In the genomic region with DNA sequence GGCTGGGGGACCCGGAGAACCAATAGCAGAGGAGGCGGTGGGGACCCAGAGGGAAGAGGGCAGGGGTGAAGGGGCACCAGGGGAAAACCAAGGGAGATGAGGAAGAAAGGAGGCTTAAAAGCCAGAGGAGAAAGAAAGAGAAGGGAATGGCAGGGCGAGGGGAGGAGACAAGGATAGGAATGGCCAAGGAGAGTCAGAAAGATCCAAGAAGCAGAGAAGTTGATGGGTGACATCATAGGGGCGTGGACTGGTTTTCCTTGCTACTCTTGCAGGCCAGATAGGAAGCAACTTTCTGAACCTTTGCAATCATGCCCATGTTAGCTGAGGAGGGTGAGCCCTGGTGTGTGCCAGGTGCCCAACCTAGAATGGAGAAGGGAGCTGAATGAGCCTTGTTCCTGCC, we compare ENCODE assay signal across 15 cellular contexts. TPM values are rescaled to one million over a fixed set of nuclear protein-coding genes. Genes with fewer than 3 reads are reported as not detected.
DNase-seq lines count a peak whose midpoint lies in the region; ATAC-seq, FAIRE-seq and TF ChIP-seq lines count a peak whose summit lies in the region.
"Had no signal": no experiment of that assay in that cellular context is flagged by ENCODE, and none has a peak within 500 bp of the region (broad histone marks: within the 10 kb centered on the region; RNA-seq: fewer than 3 reads in every experiment).

No MANE protein-coding gene starts in this region.

- H3K4me1 Mint-ChIP-seq in CD4-positive, alpha-beta memory T cell, result peaks cover under 1 to 6% (median 3%) of the 10 kb centered on the region in 4 donors

- H4K20me1 ChIP-seq in HCT116 (ENCODE audit: insufficient read depth), result no peaks in the 10 kb centered on the region
- no peaks in the 10 kb centered on the region for H4K20me1 ChIP-seq in keratinocyte (ENCODE audit: control insufficient read depth, extremely low read depth, insufficient read depth, low read length)

- no peak overlapping the region for H3K4me3 Mint-ChIP-seq in CD4-positive, alpha-beta memory T cell

- no peak overlapping the region for H3K4me2 ChIP-seq in HCT116 (ENCODE audit: low read length)
- H3K4me2 ChIP-seq in keratinocyte (ENCODE audit: control insufficient read depth, extremely low read depth, insufficient read depth, low read depth, low read length), result no peak overlapping the region

- H3K9me1 ChIP-seq in keratinocyte (ENCODE audit: control insufficient read depth, extremely low read depth, insufficient read depth, low read length), result no peaks in the 10 kb centered on the region

- RAD21 ChIA-PET in HCT116 (lab: Charles Lee; ENCODE audit: low non-redundant PET in 1 of 2, low total read pairs in 2 of 2, uncharacterized antibody in 2 of 2, unreplicated experiment in 2 of 2), result no interaction called here

- peak; percentile 55 for ATAC-seq in HCT116
- ATAC-seq: GM12878 had no signal

- peaks cover 11 to 23% of the 10 kb centered on the region in 2 donors for H3K27me3 Mint-ChIP-seq in CD4-positive, alpha-beta memory T cell

- no peak for TF ChIP-seq RAD21 in HCT116 (IDR thresholded peaks at IDR 0.05; ENCODE audit: low read depth)

- no peaks in the 10 kb centered on the region for H3K9me3 Mint-ChIP-seq in CD4-positive, alpha-beta memory T cell

- no peaks in the 10 kb centered on the region for H3K9me2 ChIP-seq in HCT116 (ENCODE audit: insufficient read depth)

- intact Hi-C loops in HCT116 (cut with micrococcal nuclease), result no loop called here
- intact Hi-C loops in CD4-positive, alpha-beta memory T cell (cut with micrococcal nuclease), result no loop called here
- intact Hi-C loops in head of caudate nucleus (cut with DNase I), result loop anchor here (5.0 to 10.0 kb wide), 2 partner anchors 61 to 298 kb away; no protein-coding TSS in a partner anchor

- H3K4me1 ChIP-seq in HCT116 (ENCODE audit: control insufficient read depth in 1 of 2, insufficient read depth in 2 of 2, low read length in 2 of 2), result peaks cover 0 to 5% of the 10 kb centered on the region in 2 experiments; a peak in 1 of 4 replicates
- peaks cover 8% of the 10 kb centered on the region for H3K4me1 ChIP-seq in keratinocyte (ENCODE audit: control insufficient read depth, extremely low read depth, insufficient read depth, low read length)
- peaks cover 11% of the 10 kb centered on the region for H3K4me1 ChIP-seq in CD4-positive, alpha-beta memory T cell (ENCODE audit: insufficient read depth, low read length)

- H3K4me3 ChIP-seq in HCT116 (replicated peaks in 1 of 2; ENCODE audit: low read depth in 1 of 2, low read length in 2 of 2), result no peak overlapping the region
- H3K4me3 ChIP-seq in keratinocyte (ENCODE audit: control insufficient read depth in 2 of 3, extremely low read depth in 1 of 3, insufficient read depth in 2 of 3, low read depth in 1 of 3, low read length in 3 of 3), result no peak overlapping the region
- no peak overlapping the region for H3K4me3 ChIP-seq in CD4-positive, alpha-beta memory T cell (ENCODE audit: low read length in 2 of 2)
- H3K4me3 ChIP-seq: adrenal gland, GM12878, right atrium auricular region had no signal

- no peak overlapping the region for H3K27ac ChIP-seq in HCT116 (ENCODE audit: low read depth, low read length)
- H3K27ac ChIP-seq in keratinocyte (ENCODE audit: control insufficient read depth, insufficient read depth, low read length), result no peak overlapping the region
- H3K27ac ChIP-seq in CD4-positive, alpha-beta memory T cell (ENCODE audit: low read depth, low read length), result no peak overlapping the region
- H3K27ac ChIP-seq: right atrium auricular region had no signal

- H3K27me3 ChIP-seq in HCT116 (ENCODE audit: insufficient read depth, low read length) (no peaks in the 10 kb centered on the region; the same call in 1 of the 2 replicates), keratinocyte (ENCODE audit: control insufficient read depth, extremely low read depth, insufficient read depth, low read length) (peaks cover 42% of the 10 kb centered on the region)
- peaks cover 13% of the 10 kb centered on the region for H3K27me3 ChIP-seq in CD4-positive, alpha-beta memory T cell (ENCODE audit: insufficient read depth, low read length)
- H3K27me3 ChIP-seq: adrenal gland, right atrium auricular region had no signal

- peak; percentile 39 for DNase-seq in AG08395 (ENCODE audit: low spot score)
- DNase-seq in HCT116 (ENCODE audit: low read depth, low spot score), result no peak
- DNase-seq in amniotic epithelial cell (ENCODE audit: low read depth), result peak; percentile 80
- DNase-seq in keratinocyte (ENCODE audit: low read depth, low spot score), result no peak
- no peak for DNase-seq in CD4-positive, alpha-beta memory T cell
- no peak for DNase-seq in 8988T
- DNase-seq in head of caudate nucleus, result no peak
- no peak for DNase-seq in NCI-H1105 treated with DMSO at 0.1 percent for 48 hours (lab: John Stamatoyannopoulos, UW)
- DNase-seq: adrenal gland; NCI-H1105; stimulated activated CD4-positive, alpha-beta T cell treated with anti-CD3 and anti-CD28 coated beads, Interleukin-2, amount 100 ng/mL, for 24 hours had no signal

- CTCF ChIA-PET in HCT116 (lab: Charles Lee), result no interaction called here
- CTCF ChIA-PET in CD4-positive, alpha-beta memory T cell (lab: Charles Lee; ENCODE audit: partially characterized antibody), result interaction anchor here (0.9 kb wide), 1 partner anchor 65 kb away, joined by 4 read pairs; no protein-coding TSS in a partner anchor

- TF ChIP-seq CTCF in HCT116 (IDR thresholded peaks at IDR 0.05 in 2 of 3, conservative IDR thresholded peaks at IDR 0.05 in 1 of 3; ENCODE audit: borderline replicate concordance in 1 of 3, insufficient read depth in 1 of 3, low read depth in 2 of 3, low read length in 2 of 3), result no peak
- TF ChIP-seq CTCF in keratinocyte (optimal IDR thresholded peaks at IDR 0.05 in 1 of 3, IDR thresholded peaks at IDR 0.05 in 1 of 3, conservative IDR thresholded peaks at IDR 0.05 in 1 of 3; ENCODE audit: extremely low read depth in 1 of 3, insufficient read depth in 2 of 3, low read length in 3 of 3), result no peak

- POLR2A ChIA-PET in HCT116 (lab: Charles Lee), result no interaction called here
- POLR2A ChIA-PET in CD4-positive, alpha-beta memory T cell (lab: Charles Lee; ENCODE audit: partially characterized antibody), result no interaction called here

- no peak overlapping the region for H2AFZ ChIP-seq in HCT116 (ENCODE audit: low read depth, low read length, poor library complexity, severe bottlenecking)
- H2AFZ ChIP-seq in keratinocyte (ENCODE audit: control insufficient read depth, low read length), result peak overlapping the region; percentile 22

- no peaks in the 10 kb centered on the region for H3K36me3 ChIP-seq in HCT116 (ENCODE audit: control insufficient read depth in 1 of 2, insufficient read depth in 2 of 2, low read length in 2 of 2)
- H3K36me3 ChIP-seq in keratinocyte (ENCODE audit: control insufficient read depth in 2 of 2, extremely low read depth in 1 of 2, insufficient read depth in 2 of 2, low read length in 2 of 2), result no peaks in the 10 kb centered on the region
- H3K36me3 ChIP-seq in CD4-positive, alpha-beta memory T cell (ENCODE audit: insufficient read depth, low read length), result no peaks in the 10 kb centered on the region
- H3K36me3 ChIP-seq: adrenal gland had no signal

- H3K27ac Mint-ChIP-seq in CD4-positive, alpha-beta memory T cell, result peak overlapping the region in 1 of 7 donors; percentile 61

- H3K9me3 ChIP-seq in HCT116 (ENCODE audit: control insufficient read depth in 1 of 2, insufficient read depth in 1 of 2, low read depth in 1 of 2, low read length in 2 of 2) (no peaks in the 10 kb centered on the region), keratinocyte (ENCODE audit: control insufficient read depth, low read depth, low read length) (no peaks in the 10 kb centered on the region)
- H3K9me3 ChIP-seq in CD4-positive, alpha-beta memory T cell (ENCODE audit: control insufficient read depth in 1 of 2, low read length in 2 of 2), result no peaks in the 10 kb centered on the region
- H3K9me3 ChIP-seq: adrenal gland, right atrium auricular region had no signal

- dilution Hi-C loops in keratinocyte (cut with MboI; ENCODE audit: extremely low pct_ligation_motif_present, low sequenced_read_pairs), result loop anchor here (10.0 kb wide), 1 partner anchor 61 kb away; no protein-coding TSS in a partner anchor

- H3K79me2 ChIP-seq in HCT116 (ENCODE audit: insufficient read depth, low read length), result no peaks in the 10 kb centered on the region
- no peaks in the 10 kb centered on the region for H3K79me2 ChIP-seq in keratinocyte (ENCODE audit: control insufficient read depth, insufficient read depth, low read length)

- no peak for TF ChIP-seq POLR2A in HCT116 (IDR thresholded peaks at IDR 0.05; ENCODE audit: borderline replicate concordance, extremely low read depth, insufficient read depth, insufficient read length)

- no TSS peak for BruUV-seq in HCT116 (replicated peaks; lab: Mats Ljungman, UMichigan)

- peak; percentile 13 for FAIRE-seq in keratinocyte (lab: Jason Lieb, UNC)
- FAIRE-seq: GM12878, RCC 7860 had no signal

- H3K36me3 Mint-ChIP-seq in CD4-positive, alpha-beta memory T cell, result peaks cover 0 to 3% of the 10 kb centered on the region in 2 donors

- H3K9ac ChIP-seq in HCT116 (ENCODE audit: low read length) (no peak overlapping the region), keratinocyte (ENCODE audit: control insufficient read depth, extremely low read depth, insufficient read depth, low read length) (no peak overlapping the region)

RNA-seq across cellular contexts. Expression of gene NPR1, which starts 5.4 kb away (rescaled TPM):
- total RNA-seq in HCT116 (2021; ENCODE audit: unreplicated experiment), result 0.07 TPM
- polyA plus RNA-seq in HCT116 (2012), result 0.01 TPM in 1 of 2 replicates, not detected in the other
- polyA plus RNA-seq in keratinocyte, result not detected in 3 replicates
- polyA plus RNA-seq in keratinocyte (2011; ENCODE audit: low read depth), result not detected
- polyA plus RNA-seq in keratinocyte (2011; cell fraction: cytosol; rRNA removed), result not detected in 2 replicates
- polyA plus RNA-seq in keratinocyte (2011; cell fraction: nucleus; rRNA removed), result 0.03 TPM in 1 of 2 replicates, not detected in the other
- not detected in 2 replicates for polyA plus RNA-seq in keratinocyte (2012; ENCODE audit: low replicate concordance)
- not detected in 3 replicates for polyA minus RNA-seq in keratinocyte
- polyA minus RNA-seq in keratinocyte (2011; cell fraction: cytosol; rRNA and poly(A)+ RNA removed), result 0.96 TPM
- 0.23 and 0.32 TPM in 2 replicates for polyA minus RNA-seq in keratinocyte (2011; cell fraction: nucleus; rRNA and poly(A)+ RNA removed)
- not detected for total RNA-seq in CD4-positive, alpha-beta memory T cell
- not detected for polyA plus RNA-seq in CD4-positive, alpha-beta memory T cell
- total RNA-seq: G401 had no signal

RNA-seq across cellular contexts. Expression of gene ILF2, which starts 13.1 kb away (rescaled TPM):
- 335 TPM for total RNA-seq in HCT116 (2021; ENCODE audit: unreplicated experiment)
- polyA plus RNA-seq in HCT116 (2012), result 267 and 324 TPM in 2 replicates
- 185 to 256 TPM (median 232 TPM) in 3 replicates for polyA plus RNA-seq in keratinocyte
- 32.8 TPM for polyA plus RNA-seq in keratinocyte (2011; ENCODE audit: low read depth)
- 153 and 238 TPM in 2 replicates for polyA plus RNA-seq in keratinocyte (2011; cell fraction: cytosol; rRNA removed)
- 130 and 150 TPM in 2 replicates for polyA plus RNA-seq in keratinocyte (2011; cell fraction: nucleus; rRNA removed)
- polyA plus RNA-seq in keratinocyte (2012; ENCODE audit: low replicate concordance), result 118 and 148 TPM in 2 replicates
- polyA minus RNA-seq in keratinocyte, result 137 to 170 TPM (median 153 TPM) in 3 replicates
- 96.1 TPM for polyA minus RNA-seq in keratinocyte (2011; cell fraction: cytosol; rRNA and poly(A)+ RNA removed)
- polyA minus RNA-seq in keratinocyte (2011; cell fraction: nucleus; rRNA and poly(A)+ RNA removed), result 41.5 and 67.6 TPM in 2 replicates
- 10 to 100 TPM; 82.3 to 87.8 TPM for total RNA-seq in CD4-positive, alpha-beta memory T cell
- polyA plus RNA-seq in CD4-positive, alpha-beta memory T cell, result 100 to 1,000 TPM; 136 to 200 TPM

RNA-seq across cellular contexts. Expression of gene SNAPIN, which starts 25.4 kb away (rescaled TPM):
- total RNA-seq in HCT116 (2021; ENCODE audit: unreplicated experiment), result 39.1 TPM
- 25.9 and 36.2 TPM in 2 replicates for polyA plus RNA-seq in HCT116 (2012)
- 48.6 to 52.1 TPM (median 49.4 TPM) in 3 replicates for polyA plus RNA-seq in keratinocyte
- 6.2 TPM for polyA plus RNA-seq in keratinocyte (2011; ENCODE audit: low read depth)
- polyA plus RNA-seq in keratinocyte (2011; cell fraction: cytosol; rRNA removed), result 37.4 and 45.9 TPM in 2 replicates
- polyA plus RNA-seq in keratinocyte (2011; cell fraction: nucleus; rRNA removed), result 18.8 and 19.4 TPM in 2 replicates
- polyA plus RNA-seq in keratinocyte (2012; ENCODE audit: low replicate concordance), result 24.0 and 38.9 TPM in 2 replicates
- 12.9 to 20.0 TPM (median 16.7 TPM) in 3 replicates for polyA minus RNA-seq in keratinocyte
- polyA minus RNA-seq in keratinocyte (2011; cell fraction: cytosol; rRNA and poly(A)+ RNA removed), result 22.8 TPM
- polyA minus RNA-seq in keratinocyte (2011; cell fraction: nucleus; rRNA and poly(A)+ RNA removed), result 4.2 and 6.4 TPM in 2 replicates
- total RNA-seq in CD4-positive, alpha-beta memory T cell, result 10 to 100 TPM; 26.4 to 28.2 TPM
- 10 to 100 TPM; 74.4 to 85.6 TPM for polyA plus RNA-seq in CD4-positive, alpha-beta memory T cell

RNA-seq across cellular contexts. Expression of gene INTS3, which starts 44.0 kb away (rescaled TPM):
- total RNA-seq in HCT116 (2021; ENCODE audit: unreplicated experiment), result 47.6 TPM
- polyA plus RNA-seq in HCT116 (2012), result 29.8 and 30.6 TPM in 2 replicates
- 24.6 to 34.5 TPM (median 26.0 TPM) in 3 replicates for polyA plus RNA-seq in keratinocyte
- polyA plus RNA-seq in keratinocyte (2011; ENCODE audit: low read depth), result 18.4 TPM
- 15.2 and 20.2 TPM in 2 replicates for polyA plus RNA-seq in keratinocyte (2011; cell fraction: cytosol; rRNA removed)
- 150 and 172 TPM in 2 replicates for polyA plus RNA-seq in keratinocyte (2011; cell fraction: nucleus; rRNA removed)
- 21.3 and 23.5 TPM in 2 replicates for polyA plus RNA-seq in keratinocyte (2012; ENCODE audit: low replicate concordance)
- 33.6 to 62.6 TPM (median 42.0 TPM) in 3 replicates for polyA minus RNA-seq in keratinocyte
- 11.7 TPM for polyA minus RNA-seq in keratinocyte (2011; cell fraction: cytosol; rRNA and poly(A)+ RNA removed)
- polyA minus RNA-seq in keratinocyte (2011; cell fraction: nucleus; rRNA and poly(A)+ RNA removed), result 37.4 and 55.7 TPM in 2 replicates
- total RNA-seq in CD4-positive, alpha-beta memory T cell, result 10 to 100 TPM; 49.1 to 53.0 TPM
- polyA plus RNA-seq in CD4-positive, alpha-beta memory T cell, result 10 to 100 TPM in 1 of 2 donors, 1 to 10 TPM in 1; 8.1 to 12.5 TPM

RNA-seq across cellular contexts. Expression of gene CHTOP, which starts 50.0 kb away (rescaled TPM):
- 110 TPM for total RNA-seq in HCT116 (2021; ENCODE audit: unreplicated experiment)
- polyA plus RNA-seq in HCT116 (2012), result 86.3 and 88.6 TPM in 2 replicates
- polyA plus RNA-seq in keratinocyte, result 46.7 to 68.6 TPM (median 56.0 TPM) in 3 replicates
- 23.4 TPM for polyA plus RNA-seq in keratinocyte (2011; ENCODE audit: low read depth)
- polyA plus RNA-seq in keratinocyte (2011; cell fraction: cytosol; rRNA removed), result 32.9 and 40.8 TPM in 2 replicates
- polyA plus RNA-seq in keratinocyte (2011; cell fraction: nucleus; rRNA removed), result 66.9 and 80.9 TPM in 2 replicates
- 52.9 and 54.0 TPM in 2 replicates for polyA plus RNA-seq in keratinocyte (2012; ENCODE audit: low replicate concordance)
- polyA minus RNA-seq in keratinocyte, result 12.4 to 35.9 TPM (median 23.4 TPM) in 3 replicates
- 35.3 TPM for polyA minus RNA-seq in keratinocyte (2011; cell fraction: cytosol; rRNA and poly(A)+ RNA removed)
- polyA minus RNA-seq in keratinocyte (2011; cell fraction: nucleus; rRNA and poly(A)+ RNA removed), result 22.9 and 31.6 TPM in 2 replicates
- total RNA-seq in CD4-positive, alpha-beta memory T cell, result 100 to 1,000 TPM; 144 to 149 TPM
- polyA plus RNA-seq in CD4-positive, alpha-beta memory T cell, result 10 to 100 TPM; 42.2 to 75.5 TPM

Comparison
In these comparisons a context has a peak if more than half of its experiments do, and no peak if none do; other contexts are left out.
1. DNase-seq: peak in AG08395 (single experiment) and amniotic epithelial cell (single experiment); none in HCT116 (single experiment), keratinocyte (single experiment), CD4-positive, alpha-beta memory T cell (0 of 5), 8988T (single experiment), head of caudate nucleus (0 of 42) and NCI-H1105 treated with DMSO at 0.1 percent for 48 hours (single experiment).